ENCODE assay signal across 8 cellular contexts in genomic region chr9:38065369-38066075, GRCh38. TPM values are rescaled to one million over a fixed set of nuclear protein-coding genes. Genes with fewer than 3 reads are reported as not detected.
DNase-seq lines count a peak whose midpoint lies in the region; ATAC-seq and TF ChIP-seq lines count a peak whose summit lies in the region.

No MANE protein-coding gene starts in this region.

- TF ChIP-seq CTCF in SK-N-SH (IDR thresholded peaks at IDR 0.05): no peak
- TF ChIP-seq CTCF in fibroblast of lung (conservative IDR thresholded peaks at IDR 0.05 in 1 of 2, IDR thresholded peaks at IDR 0.05 in 1 of 2; ENCODE audit: low read depth in 1 of 2, low read length in 2 of 2): no peak
- TF ChIP-seq CTCF in thyroid gland (IDR thresholded peaks at IDR 0.05): no peak

- no peaks in the 10 kb centered on the region for H3K36me3 Mint-ChIP-seq in activated CD4-positive, alpha-beta T cell treated with anti-CD3 and anti-CD28 coated beads for 36 hours (ENCODE audit: low read depth)

- H3K4me3 Mint-ChIP-seq in activated CD4-positive, alpha-beta T cell treated with anti-CD3 and anti-CD28 coated beads for 36 hours: no peak overlapping the region

- H3K27ac Mint-ChIP-seq in activated CD4-positive, alpha-beta T cell treated with anti-CD3 and anti-CD28 coated beads for 36 hours: no peak overlapping the region

- H3K4me1 ChIP-seq in SK-N-SH (ENCODE audit: control insufficient read depth in 1 of 2, insufficient read depth in 2 of 2, low read depth in 1 of 2, low read length in 1 of 2) (peaks cover 45 to 68% of the 10 kb centered on the region in 2 experiments; a peak in 3 of 4 replicates), fibroblast of lung (ENCODE audit: control insufficient read depth, extremely low read depth, insufficient read depth, low read length) (peaks cover 22% of the 10 kb centered on the region), thyroid gland (peaks cover 24 to 64% of the 10 kb centered on the region in 2 donors)

- H3K4me3 ChIP-seq in SK-N-SH (ENCODE audit: low read depth in 2 of 2, low read length in 1 of 2): peak overlapping the region; percentile 68 to 78
- H3K4me3 ChIP-seq in fibroblast of lung (replicated peaks in 1 of 4; ENCODE audit: control extremely low read depth in 1 of 4, insufficient read depth in 1 of 4, low read depth in 3 of 4, low read length in 4 of 4): peak overlapping the region; percentile 59 to 88 (median 76)
- H3K4me3 ChIP-seq in thyroid gland (replicated peaks in 1 of 3): no peak overlapping the region

- WGBS in SK-N-SH (ENCODE audit: low lambda C conversion rate): 85% methylated on average over 9 of the region's 9 CpGs
- WGBS in thyroid gland, 2 donors: 67 to 70% methylated on average over 9 of the region's 9 CpGs

- CTCF ChIA-PET in SK-N-SH (lab: Yijun Ruan, JAX): interaction anchor here (0.9 to 2.2 kb wide), 6 partner anchors 13 to 152 kb away, joined by 3 to 15 read pairs (median 6); no protein-coding TSS in a partner anchor
- CTCF ChIA-PET in activated CD4-positive, alpha-beta T cell treated with anti-CD3 and anti-CD28 coated beads for 36 hours (lab: Charles Lee): no interaction called here

- H3K9ac ChIP-seq in SK-N-SH (peak overlapping the region; percentile 94), fibroblast of lung (ENCODE audit: insufficient read depth, low read length) (no peak overlapping the region)

- H3K4me2 ChIP-seq in SK-N-SH (peak overlapping the region; percentile 83), fibroblast of lung (ENCODE audit: extremely low read depth, insufficient read depth, low read length) (peak overlapping the region; percentile 33)

- H3K27me3 ChIP-seq in SK-N-SH (ENCODE audit: insufficient read depth) (no peaks in the 10 kb centered on the region), fibroblast of lung (ENCODE audit: control insufficient read depth, insufficient read depth, low read length) (no peaks in the 10 kb centered on the region), thyroid gland (no peaks in the 10 kb centered on the region)

- no peaks in the 10 kb centered on the region for H3K9me2 ChIP-seq in SK-N-SH

- no peak for TF ChIP-seq RAD21 in SK-N-SH (IDR thresholded peaks at IDR 0.05; ENCODE audit: low read length)

- no peak for TF ChIP-seq POLR2A in thyroid gland (IDR thresholded peaks at IDR 0.05)

- H3K79me2 ChIP-seq in SK-N-SH (ENCODE audit: insufficient read depth) (peaks cover 85% of the 10 kb centered on the region), fibroblast of lung (ENCODE audit: control insufficient read depth, insufficient read depth, low read length) (peaks cover 81% of the 10 kb centered on the region)

- no peak overlapping the region for H2AFZ ChIP-seq in SK-N-SH (ENCODE audit: low read depth)
- H2AFZ ChIP-seq in fibroblast of lung (ENCODE audit: low read length): no peak overlapping the region

- H3K9me3 ChIP-seq in SK-N-SH: no peaks in the 10 kb centered on the region
- no peaks in the 10 kb centered on the region for H3K9me3 ChIP-seq in fibroblast of lung (ENCODE audit: control insufficient read depth, insufficient read depth, low read depth, low read length)
- H3K9me3 ChIP-seq in thyroid gland: no peaks in the 10 kb centered on the region

- H3K36me3 ChIP-seq in SK-N-SH (replicated peaks in 1 of 2; ENCODE audit: control insufficient read depth in 1 of 2, insufficient read depth in 2 of 2, low read length in 1 of 2) (peaks cover 5 to 10% of the 10 kb centered on the region in 2 experiments), fibroblast of lung (ENCODE audit: control insufficient read depth, insufficient read depth, low read length) (no peaks in the 10 kb centered on the region), thyroid gland (no peaks in the 10 kb centered on the region)

- ATAC-seq in SK-N-SH treated with all-trans-retinoic acid at 6 μM for 48 hours: no peak
- ATAC-seq in HG03432 (IDR thresholded peaks at IDR 0.05; ENCODE audit: unreplicated experiment): peak; percentile 47
- no peak for ATAC-seq in activated CD4-positive, alpha-beta T cell treated with anti-CD3 and anti-CD28 coated beads for 36 hours

- H4K20me1 ChIP-seq in SK-N-SH (ENCODE audit: insufficient read depth) (peaks cover 78% of the 10 kb centered on the region), fibroblast of lung (ENCODE audit: control insufficient read depth, extremely low read depth, insufficient read depth, low read length) (peaks cover 2% of the 10 kb centered on the region)

- H3K9me3 Mint-ChIP-seq in activated CD4-positive, alpha-beta T cell treated with anti-CD3 and anti-CD28 coated beads for 36 hours (ENCODE audit: low read depth): no peaks in the 10 kb centered on the region

- no peak for TF ChIP-seq EP300 in SK-N-SH (IDR thresholded peaks at IDR 0.05; ENCODE audit: borderline replicate concordance in 1 of 2, low read depth in 1 of 2, low read length in 1 of 2)

- H3F3A ChIP-seq in SK-N-SH (replicated peaks; ENCODE audit: insufficient read depth): peaks cover 6% of the 10 kb centered on the region

- intact Hi-C loops in thyroid gland (cut with DNase I): loop anchor here (5.0 kb wide), 1 partner anchor 43 kb away; no protein-coding TSS in a partner anchor
- intact Hi-C loops in activated CD4-positive, alpha-beta T cell treated with anti-CD3 and anti-CD28 coated beads for 36 hours (cut with DNase I, micrococcal nuclease): loop anchor here in 1 of 2 experiments (2.0 to 5.0 kb wide), 6 partner anchors 19 to 1028 kb away; partner anchors contain the start of genes DCAF10, POLR1E and TOMM5

- peak overlapping the region in 1 of 2 experiments; percentile 63; a peak in 2 of 4 replicates for H3K27ac ChIP-seq in SK-N-SH (ENCODE audit: low read depth in 2 of 2, low read length in 1 of 2)
- H3K27ac ChIP-seq in fibroblast of lung (ENCODE audit: insufficient read depth, low read length): no peak overlapping the region
- peak overlapping the region in 2 of 3 donors; percentile 20 to 95 for H3K27ac ChIP-seq in thyroid gland

- POLR2A ChIA-PET in SK-N-SH (lab: Yijun Ruan, JAX): no interaction called here
- POLR2A ChIA-PET in activated CD4-positive, alpha-beta T cell treated with anti-CD3 and anti-CD28 coated beads for 36 hours (lab: Charles Lee): no interaction called here

- H3K4me1 Mint-ChIP-seq in activated CD4-positive, alpha-beta T cell treated with anti-CD3 and anti-CD28 coated beads for 36 hours: peaks cover 15% of the 10 kb centered on the region

- H3K27me3 Mint-ChIP-seq in activated CD4-positive, alpha-beta T cell treated with anti-CD3 and anti-CD28 coated beads for 36 hours: peaks cover 7% of the 10 kb centered on the region

- DNase-seq in SK-N-SH: no peak
- DNase-seq in fibroblast of lung (ENCODE audit: low read depth in 2 of 2): no peak
- peak in 1 of 2 donors; percentile 32 for DNase-seq in thyroid gland
- DNase-seq in activated CD4-positive, alpha-beta T cell treated with anti-CD3 and anti-CD28 coated beads for 36 hours: no peak
- DNase-seq in activated CD4-positive, alpha-beta T cell treated with anti-CD3 and anti-CD28 coated beads, Interleukin-2, amount 50 U/mL, for 4 hours: no peak
- no peak for DNase-seq in NOMO-1 treated with dmso at 0.1 percent for 144 hours (lab: John Stamatoyannopoulos, UW; ENCODE audit: unreplicated experiment)

TF ChIP-seq in SK-N-SH, 30 proteins besides CTCF, POLR2A, EP300 and RAD21 (continues in another document):
- TF ChIP-seq, protein P1, sequence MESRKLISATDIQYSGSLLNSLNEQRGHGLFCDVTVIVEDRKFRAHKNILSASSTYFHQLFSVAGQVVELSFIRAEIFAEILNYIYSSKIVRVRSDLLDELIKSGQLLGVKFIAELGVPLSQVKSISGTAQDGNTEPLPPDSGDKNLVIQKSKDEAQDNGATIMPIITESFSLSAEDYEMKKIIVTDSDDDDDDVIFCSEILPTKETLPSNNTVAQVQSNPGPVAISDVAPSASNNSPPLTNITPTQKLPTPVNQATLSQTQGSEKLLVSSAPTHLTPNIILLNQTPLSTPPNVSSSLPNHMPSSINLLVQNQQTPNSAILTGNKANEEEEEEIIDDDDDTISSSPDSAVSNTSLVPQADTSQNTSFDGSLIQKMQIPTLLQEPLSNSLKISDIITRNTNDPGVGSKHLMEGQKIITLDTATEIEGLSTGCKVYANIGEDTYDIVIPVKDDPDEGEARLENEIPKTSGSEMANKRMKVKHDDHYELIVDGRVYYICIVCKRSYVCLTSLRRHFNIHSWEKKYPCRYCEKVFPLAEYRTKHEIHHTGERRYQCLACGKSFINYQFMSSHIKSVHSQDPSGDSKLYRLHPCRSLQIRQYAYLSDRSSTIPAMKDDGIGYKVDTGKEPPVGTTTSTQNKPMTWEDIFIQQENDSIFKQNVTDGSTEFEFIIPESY (IDR thresholded peaks at IDR 0.05; ENCODE audit: borderline replicate concordance, low read depth): no peak
- no peak for TF ChIP-seq RCOR1 (IDR thresholded peaks at IDR 0.05; ENCODE audit: low read length)
- no peak for TF ChIP-seq JUND (IDR thresholded peaks at IDR 0.05)

TF ChIP-seq in SK-N-SH treated with all-trans-retinoic acid at 6 μM for 48 hours, 23 proteins besides CTCF, POLR2A, EP300 and RAD21 (continues in another document):
- TF ChIP-seq, protein P2, sequence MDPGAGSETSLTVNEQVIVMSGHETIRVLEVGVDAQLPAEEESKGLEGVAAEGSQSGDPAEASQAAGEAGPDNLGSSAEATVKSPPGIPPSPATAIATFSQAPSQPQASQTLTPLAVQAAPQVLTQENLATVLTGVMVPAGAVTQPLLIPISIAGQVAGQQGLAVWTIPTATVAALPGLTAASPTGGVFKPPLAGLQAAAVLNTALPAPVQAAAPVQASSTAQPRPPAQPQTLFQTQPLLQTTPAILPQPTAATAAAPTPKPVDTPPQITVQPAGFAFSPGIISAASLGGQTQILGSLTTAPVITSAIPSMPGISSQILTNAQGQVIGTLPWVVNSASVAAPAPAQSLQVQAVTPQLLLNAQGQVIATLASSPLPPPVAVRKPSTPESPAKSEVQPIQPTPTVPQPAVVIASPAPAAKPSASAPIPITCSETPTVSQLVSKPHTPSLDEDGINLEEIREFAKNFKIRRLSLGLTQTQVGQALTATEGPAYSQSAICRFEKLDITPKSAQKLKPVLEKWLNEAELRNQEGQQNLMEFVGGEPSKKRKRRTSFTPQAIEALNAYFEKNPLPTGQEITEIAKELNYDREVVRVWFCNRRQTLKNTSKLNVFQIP (CRISPR knock-in tag; IDR thresholded peaks at IDR 0.05; ENCODE audit: borderline replicate concordance, low read depth): no peak
- no peak for TF ChIP-seq CSDC2 (CRISPR knock-in tag; IDR thresholded peaks at IDR 0.05)
- TF ChIP-seq GLIS3 (CRISPR knock-in tag; IDR thresholded peaks at IDR 0.05): no peak
- no peak for TF ChIP-seq ARNTL (CRISPR knock-in tag; IDR thresholded peaks at IDR 0.05; ENCODE audit: borderline replicate concordance, low read depth)
- TF ChIP-seq ZC3H10 (CRISPR knock-in tag; IDR thresholded peaks at IDR 0.05): no peak
- no peak for TF ChIP-seq ZNF565 (CRISPR knock-in tag; conservative IDR thresholded peaks at IDR 0.05; ENCODE audit: low read depth)

RNA-seq across cellular contexts. Expression of gene SHB, which starts 3.5 kb away (rescaled TPM):
- polyA plus RNA-seq in SK-N-SH (2012; rRNA removed) (20.5 and 26.0 TPM in 2 replicates), fibroblast of lung (9.9 and 16.9 TPM in 2 replicates)
- polyA plus RNA-seq in SK-N-SH (2012; cell fraction: cytosol; rRNA removed): 14.2 and 18.7 TPM in 2 replicates
- 21.7 and 22.0 TPM in 2 replicates for polyA plus RNA-seq in SK-N-SH (2012; cell fraction: nucleus; rRNA removed)
- total RNA-seq in fibroblast of lung (12.6 and 13.9 TPM in 2 replicates), thyroid gland (10 to 100 TPM; 18.4 to 27.5 (median 22.0) TPM)
- polyA plus RNA-seq in fibroblast of lung (2012): 13.0 and 21.1 TPM in 2 replicates
- polyA minus RNA-seq in fibroblast of lung (ENCODE audit: low replicate concordance): 16.5 and 24.5 TPM in 2 replicates
- total RNA-seq in activated CD4-positive, alpha-beta T cell treated with anti-CD3 and anti-CD28 coated beads for 36 hours: 1 to 10 TPM; 1.2 to 1.3 TPM

Comparison
In these comparisons a context has a peak if more than half of its experiments do, and no peak if none do; other contexts are left out.
1. H3K4me3 ChIP-seq: peak in SK-N-SH (2 of 2) and fibroblast of lung (4 of 4); none in thyroid gland (0 of 3).